In genomic region chr6:14818422-14818884, GRCh38 we compare ENCODE assay signal across 16 cellular contexts.
DNase-seq lines count a peak whose midpoint lies in the region; ATAC-seq and TF ChIP-seq lines count a peak whose summit lies in the region.
"Had no signal": no experiment of that assay in that cellular context is flagged by ENCODE, and none has a peak within 500 bp of the region (broad histone marks: within the 10 kb centered on the region; RNA-seq: fewer than 3 reads in every experiment).

No MANE protein-coding gene starts in this region.

- H3K4me3 ChIP-seq in right atrium auricular region (no peak overlapping the region), PC-3 (ENCODE audit: low read length) (no peak overlapping the region)
- H3K4me3 ChIP-seq: GM12878, lower lobe of right lung had no signal

- H3K36me3 Mint-ChIP-seq in type B pancreatic cell = no peaks in the 10 kb centered on the region
- H3K36me3 Mint-ChIP-seq: naive thymus-derived CD8-positive, alpha-beta T cell had no signal

- H3K27ac ChIP-seq in right atrium auricular region = no peak overlapping the region
- H3K27ac ChIP-seq in PC-3 (ENCODE audit: low read length) = no peak overlapping the region
- H3K27ac ChIP-seq: lower lobe of right lung had no signal

- peak; percentile 52 for DNase-seq in Right ventricle myocardium superior
- no peak for DNase-seq in right atrium auricular region (ENCODE audit: low spot score)
- DNase-seq in PC-3 = peak; percentile 26
- DNase-seq in left ventricle myocardium superior = peak; percentile 47
- DNase-seq in type B pancreatic cell (ENCODE audit: extremely low spot score, unreplicated experiment) = no peak
- DNase-seq in stimulated activated naive CD8-positive, alpha-beta T cell treated with anti-CD3 and anti-CD28 coated beads, Interleukin-15, Interleukin-2, amounts not matched to agents 100 U/mL and 50 U/mL, for 24 hours = no peak
- no peak for DNase-seq in NCI-H526 treated with DMSO at 0.1 percent for 48 hours (lab: John Stamatoyannopoulos, UW)
- DNase-seq: activated CD4-positive, alpha-beta memory T cell treated with anti-CD3 and anti-CD28 coated beads for 36 hours; activated T-cell treated with anti-CD3 and anti-CD28 coated beads, Interleukin-2, amount 50 U/mL, for 48 hours; effector CD8-positive, alpha-beta T cell; lower lobe of right lung; naive thymus-derived CD8-positive, alpha-beta T cell; NCI-H146; NCI-H345 had no signal

- H3K9me2 ChIP-seq in PC-3 (replicated peaks; ENCODE audit: low read length) = no peaks in the 10 kb centered on the region

- no peak overlapping the region for H3K4me3 Mint-ChIP-seq in type B pancreatic cell
- H3K4me3 Mint-ChIP-seq: activated CD4-positive, alpha-beta memory T cell treated with anti-CD3 and anti-CD28 coated beads for 36 hours; naive thymus-derived CD8-positive, alpha-beta T cell had no signal

- H3K36me3 ChIP-seq in right atrium auricular region (no peaks in the 10 kb centered on the region), PC-3 (ENCODE audit: low read depth, low read length) (no peaks in the 10 kb centered on the region)
- H3K36me3 ChIP-seq: lower lobe of right lung had no signal

- H3K27ac Mint-ChIP-seq in type B pancreatic cell = peak overlapping the region; percentile 37
- H3K27ac Mint-ChIP-seq: activated CD4-positive, alpha-beta memory T cell treated with anti-CD3 and anti-CD28 coated beads for 36 hours; naive thymus-derived CD8-positive, alpha-beta T cell had no signal

- BruUV-seq in PC-3 (replicated peaks; lab: Mats Ljungman, UMichigan) = no TSS peak

- no peaks in the 10 kb centered on the region for H4K20me1 ChIP-seq in PC-3 (ENCODE audit: low read length)

- H3K4me1 ChIP-seq in right atrium auricular region (peaks cover 0 to 14% of the 10 kb centered on the region in 2 donors), PC-3 (ENCODE audit: insufficient read depth, low read length) (no peaks in the 10 kb centered on the region)
- H3K4me1 ChIP-seq: lower lobe of right lung had no signal

- H3K9me3 ChIP-seq in right atrium auricular region (no peaks in the 10 kb centered on the region), PC-3 (ENCODE audit: low read length) (no peaks in the 10 kb centered on the region)
- H3K9me3 ChIP-seq: lower lobe of right lung had no signal

- no peaks in the 10 kb centered on the region for H3K79me2 ChIP-seq in PC-3 (ENCODE audit: low read length)

- peaks cover 3% of the 10 kb centered on the region for H3K27me3 Mint-ChIP-seq in type B pancreatic cell
- H3K27me3 Mint-ChIP-seq: activated CD4-positive, alpha-beta memory T cell treated with anti-CD3 and anti-CD28 coated beads for 36 hours had no signal

- no peaks in the 10 kb centered on the region for H3F3A ChIP-seq in PC-3 (ENCODE audit: low read length, unreplicated experiment)

- POLR2A ChIA-PET in PC-3 (lab: Charles Lee; ENCODE audit: unreplicated experiment) = no interaction called here

- CTCF ChIA-PET in PC-3 (lab: Charles Lee) = no interaction called here

- H3K4me1 Mint-ChIP-seq in type B pancreatic cell (ENCODE audit: unreplicated experiment) = peaks cover 34% of the 10 kb centered on the region

- no peak overlapping the region for H2AFZ ChIP-seq in PC-3 (ENCODE audit: low read length)

- H3K9ac ChIP-seq in PC-3 (ENCODE audit: low read length) = no peak overlapping the region

- peaks cover 6% of the 10 kb centered on the region for H3K9me3 Mint-ChIP-seq in type B pancreatic cell
- H3K9me3 Mint-ChIP-seq: activated CD4-positive, alpha-beta memory T cell treated with anti-CD3 and anti-CD28 coated beads for 36 hours; naive thymus-derived CD8-positive, alpha-beta T cell had no signal

- ATAC-seq in Right ventricle myocardium superior (ENCODE audit: poor library complexity) = peak; percentile 85
- no peak for ATAC-seq in PC-3
- ATAC-seq in left ventricle myocardium superior = peak; percentile 84
- no peak for ATAC-seq in GM21576 (IDR thresholded peaks at IDR 0.05; ENCODE audit: unreplicated experiment)
- ATAC-seq in stimulated activated naive CD8-positive, alpha-beta T cell treated with anti-CD3 and anti-CD28 coated beads, Interleukin-15, Interleukin-2, amounts not matched to agents 100 U/mL and 50 U/mL, for 24 hours = no peak
- ATAC-seq: GM12878; lower lobe of right lung; naive thymus-derived CD8-positive, alpha-beta T cell had no signal

- H3K4me2 ChIP-seq in PC-3 (ENCODE audit: low read length) = no peak overlapping the region

- TF ChIP-seq CTCF in right atrium auricular region (IDR thresholded peaks at IDR 0.05) (no peak), PC-3 (conservative IDR thresholded peaks at IDR 0.05; ENCODE audit: low read depth, low read length) (no peak), type B pancreatic cell (conservative IDR thresholded peaks at IDR 0.05) (no peak)

- intact Hi-C loops in Right ventricle myocardium superior (cut with DNase I) (no loop called here), PC-3 (cut with micrococcal nuclease) (no loop called here), left ventricle myocardium superior (cut with micrococcal nuclease) (no loop called here)

- H3K27me3 ChIP-seq in right atrium auricular region = no peaks in the 10 kb centered on the region
- no peaks in the 10 kb centered on the region for H3K27me3 ChIP-seq in PC-3 (ENCODE audit: low read length)

Comparison
In these comparisons a context has a peak if more than half of its experiments do, and no peak if none do; other contexts are left out.
1. DNase-seq: peak in Right ventricle myocardium superior (single experiment), PC-3 (single experiment) and left ventricle myocardium superior (single experiment); none in right atrium auricular region (single experiment), type B pancreatic cell (single experiment), stimulated activated naive CD8-positive, alpha-beta T cell treated with anti-CD3 and anti-CD28 coated beads, Interleukin-15, Interleukin-2, amounts not matched to agents 100 U/mL and 50 U/mL, for 24 hours (single experiment) and NCI-H526 treated with DMSO at 0.1 percent for 48 hours (single experiment).
2. ATAC-seq: peak in Right ventricle myocardium superior (single experiment) and left ventricle myocardium superior (single experiment); none in PC-3 (single experiment), GM21576 (single experiment) and stimulated activated naive CD8-positive, alpha-beta T cell treated with anti-CD3 and anti-CD28 coated beads, Interleukin-15, Interleukin-2, amounts not matched to agents 100 U/mL and 50 U/mL, for 24 hours (single experiment).